8 cellular contexts compared by ENCODE assay signal in the genomic region with DNA sequence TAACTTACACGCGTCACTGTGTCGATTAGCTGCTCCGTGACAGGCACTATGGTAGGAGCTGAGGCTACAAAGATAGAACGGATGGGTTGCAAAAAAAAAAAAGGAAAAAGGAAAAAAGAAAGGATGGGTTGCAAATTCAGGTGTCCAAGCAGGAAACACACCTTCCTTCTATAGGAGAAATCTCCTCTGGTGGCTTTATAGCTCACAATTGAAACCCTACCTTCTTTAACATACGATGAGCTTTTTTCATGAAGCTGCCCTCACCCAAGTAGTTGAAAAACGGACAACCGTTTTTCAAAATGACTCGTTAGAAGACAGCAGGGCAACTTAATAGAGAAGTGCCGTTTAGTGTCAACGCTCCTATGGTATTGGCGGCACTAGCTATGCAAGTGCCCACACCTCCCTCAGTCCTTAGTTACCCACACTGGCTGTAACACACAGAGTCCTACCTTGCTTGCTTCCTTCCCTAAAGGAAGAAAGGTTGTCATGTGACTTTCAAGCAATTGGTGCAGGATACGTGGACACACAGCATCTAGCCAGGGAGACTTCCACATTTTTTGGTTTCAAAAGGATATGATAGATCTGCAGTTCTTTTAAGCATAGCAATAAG. TPM values are rescaled to one million over a fixed set of nuclear protein-coding genes. Genes with fewer than 3 reads are reported as not detected.
DNase-seq lines count a peak whose midpoint lies in the region; ATAC-seq, FAIRE-seq and TF ChIP-seq lines count a peak whose summit lies in the region.

No MANE protein-coding gene starts in this region.

- H3K9me3 Mint-ChIP-seq in central memory CD8-positive, alpha-beta T cell, result no peaks in the 10 kb centered on the region

- H3K4me3 ChIP-seq in GM12865 (ENCODE audit: low read depth, low read length), result peak overlapping the region; percentile 72

- intact Hi-C loops in left colon (cut with DNase I, micrococcal nuclease), result no loop called here

- H3K4me1 Mint-ChIP-seq in central memory CD8-positive, alpha-beta T cell, result peaks cover 47% of the 10 kb centered on the region

- FAIRE-seq in RCC 7860 (lab: Jason Lieb, UNC), result no peak

- DNase-seq in AG08395 (ENCODE audit: low spot score) (peak; percentile 16), GM12865 (ENCODE audit: low read depth) (peak; percentile 52), HS-27A (ENCODE audit: low read depth) (peak; percentile 15), RCC 7860 (ENCODE audit: low spot score) (peak; percentile 8), left colon (peak; percentile 29 to 31), NCI-H1048 (lab: John Stamatoyannopoulos, UW) (no peak)
- no peak for DNase-seq in central memory CD8-positive, alpha-beta T cell (ENCODE audit: low spot score in 2 of 2)
- DNase-seq in stimulated activated naive CD8-positive, alpha-beta T cell treated with anti-CD3 and anti-CD28 coated beads, Interleukin-15, Interleukin-2, amounts not matched to agents 100 U/mL and 50 U/mL, for 24 hours, result peak; percentile 17

- H3K4me3 Mint-ChIP-seq in central memory CD8-positive, alpha-beta T cell, result peak overlapping the region; percentile 94

- H3K36me3 Mint-ChIP-seq in central memory CD8-positive, alpha-beta T cell (ENCODE audit: insufficient read depth), result peaks cover 13% of the 10 kb centered on the region

- no peak for TF ChIP-seq CTCF in GM12865 (IDR thresholded peaks at IDR 0.05; ENCODE audit: insufficient read depth, low read depth, low read length, missing control alignments)

- H3K27ac Mint-ChIP-seq in central memory CD8-positive, alpha-beta T cell (ENCODE audit: low read depth), result peak overlapping the region; percentile 99

- peak; percentile 15 for ATAC-seq in central memory CD8-positive, alpha-beta T cell (replicated peaks; ENCODE audit: extremely low read depth, poor library complexity, severe bottlenecking)
- ATAC-seq in left colon, result peak; percentile 66
- ATAC-seq in stimulated activated naive CD8-positive, alpha-beta T cell treated with anti-CD3 and anti-CD28 coated beads, Interleukin-15, Interleukin-2, amounts not matched to agents 100 U/mL and 50 U/mL, for 24 hours, result peak; percentile 26

- no peaks in the 10 kb centered on the region for H3K27me3 Mint-ChIP-seq in central memory CD8-positive, alpha-beta T cell

RNA-seq across cellular contexts. Expression of gene TRIP11, which starts 0.7 kb away (rescaled TPM):
- 10 to 100 TPM; 56.3 to 69.5 TPM for total RNA-seq in left colon

Comparison
In these comparisons a context has a peak if more than half of its experiments do, and no peak if none do; other contexts are left out.
1. DNase-seq: peak in AG08395 (single experiment), GM12865 (single experiment), HS-27A (single experiment), RCC 7860 (single experiment), left colon (2 of 2) and stimulated activated naive CD8-positive, alpha-beta T cell treated with anti-CD3 and anti-CD28 coated beads, Interleukin-15, Interleukin-2, amounts not matched to agents 100 U/mL and 50 U/mL, for 24 hours (single experiment); none in central memory CD8-positive, alpha-beta T cell (0 of 2) and NCI-H1048 (single experiment).
2. ATAC-seq: peak in every context shown above with its lines; median percentile 66 in left colon; 26 in stimulated activated naive CD8-positive, alpha-beta T cell treated with anti-CD3 and anti-CD28 coated beads, Interleukin-15, Interleukin-2, amounts not matched to agents 100 U/mL and 50 U/mL, for 24 hours; 15 in central memory CD8-positive, alpha-beta T cell.